In genomic region chr7:95593343-95593742, GRCh38 we compare ENCODE assay signal across 1 cellular context.
TF ChIP-seq lines count a peak whose summit lies in the region.

No MANE protein-coding gene starts in this region.

TF ChIP-seq in A549, 52 proteins besides CTCF, POLR2A, EP300 and RAD21 (continued from another document):
- TF ChIP-seq HMGXB4 (CRISPR knock-in tag; IDR thresholded peaks at IDR 0.05; ENCODE audit: borderline replicate concordance) = no peak
- no peak for TF ChIP-seq HEYL (CRISPR knock-in tag; IDR thresholded peaks at IDR 0.05)
- TF ChIP-seq HES2 (IDR thresholded peaks at IDR 0.05) = no peak
- no peak for TF ChIP-seq MAZ (IDR thresholded peaks at IDR 0.05; ENCODE audit: borderline replicate concordance, low read depth, low read length)
- no peak for TF ChIP-seq SREBF2 (IDR thresholded peaks at IDR 0.05)
- TF ChIP-seq MAX (IDR thresholded peaks at IDR 0.05) = no peak
- no peak for TF ChIP-seq NFE2L2 (conservative IDR thresholded peaks at IDR 0.05; ENCODE audit: low read length)
TF ChIP-seq in A549: peak in this region for 0.
